ENCODE assay signal across 17 cellular contexts in the genomic region with DNA sequence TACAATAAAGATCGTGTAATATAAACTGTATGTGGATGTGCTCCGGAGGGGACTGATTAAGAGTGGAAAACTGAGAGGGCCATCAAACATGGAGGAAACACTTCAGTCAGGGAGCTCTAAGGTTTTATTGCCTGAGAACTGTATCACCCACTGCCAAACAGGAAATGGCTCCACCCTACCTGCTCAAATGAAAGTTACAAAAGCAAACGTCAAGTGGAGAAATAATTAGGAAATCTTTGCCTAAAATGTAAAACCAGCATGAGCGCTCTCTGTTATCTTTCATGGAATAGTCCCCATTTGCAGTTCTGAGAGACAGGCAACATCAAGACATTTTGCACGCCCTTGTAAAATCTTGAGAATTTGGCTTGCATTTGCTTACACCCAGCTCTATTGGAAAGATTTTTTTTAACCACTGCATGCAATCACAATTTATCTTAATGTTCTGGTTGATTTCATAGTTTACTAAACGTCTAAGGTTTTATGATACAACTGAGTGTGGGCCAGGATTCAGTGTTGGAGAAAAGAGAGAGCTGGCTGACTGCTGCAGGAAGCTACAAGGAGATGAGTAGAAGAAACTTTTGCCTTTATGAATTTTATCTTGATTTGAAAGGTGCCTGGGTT.
"Had no signal": no experiment of that assay in that cellular context is flagged by ENCODE, and none has a peak within 500 bp of the region (broad histone marks: within the 10 kb centered on the region; RNA-seq: fewer than 3 reads in every experiment).

No MANE protein-coding gene starts in this region.

- FAIRE-seq: frontal cortex, TTC549 had no signal

- DNase-seq: activated B cell treated with CpG ODN at 0.5 μM for 24 hours; activated CD4-positive, alpha-beta memory T cell treated with anti-CD3 and anti-CD28 coated beads for 36 hours; activated CD4-positive, alpha-beta T cell treated with anti-CD3 and anti-CD28 coated beads for 4 hours; activated naive CD4-positive, alpha-beta T cell treated with Interleukin-2 at 50 U/mL for 16 hours; activated naive CD8-positive, alpha-beta T cell treated with anti-CD3 and anti-CD28 coated beads, Interleukin-2, amount 10 ng/mL, durations not matched to agents 7 days and 5 days; body of pancreas; caudate nucleus; endodermal cell; nucleus accumbens; stimulated activated CD4-positive, alpha-beta T cell treated with anti-CD3 and anti-CD28 coated beads, Interleukin-12 subunit alpha, Interleukin-12 subunit beta, amount 100 ng/mL, for 4 hours; stimulated activated CD4-positive, alpha-beta T cell treated with anti-CD3 and anti-CD28 coated beads, Interleukin-1b, Interleukin-23, amount 100 ng/mL, for 48 hours; stimulated activated naive CD4-positive, alpha-beta T cell treated with Interleukin-2 at 50 U/mL for 16 hours; thyroid gland had no signal

- H3K36me3 ChIP-seq: thyroid gland had no signal

- H3K9me3 ChIP-seq: body of pancreas, thyroid gland had no signal

- ATAC-seq: activated T-helper 17 cell treated with anti-CD3 and anti-CD28 coated beads, Interleukin-2, amount 50 U/mL, for 72 hours; body of pancreas; natural killer cell treated with Interleukin-12 subunit alpha and Interleukin-12 subunit beta and Interleukin-15 and Interleukin-18, amount 100 ng/mL, for 72 hours had no signal

- H3K27ac ChIP-seq: body of pancreas, thyroid gland had no signal

- H3K4me1 ChIP-seq: body of pancreas, thyroid gland had no signal

- H3K4me3 ChIP-seq: body of pancreas, thyroid gland had no signal

- H3K27me3 ChIP-seq: body of pancreas, thyroid gland had no signal
